In the genomic region with DNA sequence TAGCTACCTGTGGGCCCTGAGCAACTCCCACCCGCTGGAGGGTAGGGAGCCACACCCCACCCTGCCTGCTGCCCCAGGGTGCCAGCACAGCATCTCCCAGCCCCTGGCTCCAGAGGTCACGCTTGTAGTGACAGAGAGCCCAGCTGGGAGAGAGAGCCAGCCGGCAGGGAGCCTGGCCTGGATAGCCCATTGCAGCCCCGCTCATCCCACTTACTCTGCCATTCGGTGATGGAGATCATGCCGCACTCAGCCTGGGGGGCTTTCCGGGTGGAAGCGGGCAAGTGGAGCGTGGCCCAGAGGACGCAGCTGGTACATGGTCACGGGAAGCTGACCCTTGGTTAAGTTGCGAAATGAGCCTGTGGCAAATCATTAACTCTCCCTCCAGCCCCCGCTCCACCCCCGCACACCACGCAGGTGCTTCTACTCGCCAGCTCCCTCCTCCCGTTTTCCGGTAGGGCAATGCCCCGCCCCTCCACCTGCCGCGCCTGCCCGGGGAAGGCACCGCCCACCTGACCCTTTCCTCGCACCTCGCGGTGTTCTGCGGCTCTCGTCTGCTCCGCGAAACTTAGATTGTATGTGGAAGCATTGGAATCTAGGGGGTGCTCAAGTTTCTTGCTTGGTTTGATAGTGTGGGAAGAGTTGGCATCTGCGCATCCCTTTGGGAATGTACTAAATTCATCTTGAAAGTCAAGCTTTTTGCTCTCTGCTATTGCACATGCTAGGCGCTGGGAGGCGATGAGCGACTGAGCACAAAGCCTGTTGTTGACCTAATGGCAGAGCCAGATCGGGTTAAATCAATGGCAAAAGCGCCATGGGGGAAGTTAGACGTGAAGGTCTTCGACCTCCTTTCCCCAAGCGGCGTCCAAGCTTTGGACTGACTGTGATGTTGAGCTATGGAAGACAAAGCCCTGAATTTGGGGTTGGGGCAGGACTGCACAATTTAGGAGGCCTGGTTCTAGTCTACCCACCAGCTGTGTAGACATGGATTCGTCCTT, we compare ENCODE assay signal across 1 cellular context.
A peak's percentile ranks its signal among the peaks of the same experiment; 100 is the strongest.
TF ChIP-seq lines count a peak whose summit lies in the region.

A gene with protein sequence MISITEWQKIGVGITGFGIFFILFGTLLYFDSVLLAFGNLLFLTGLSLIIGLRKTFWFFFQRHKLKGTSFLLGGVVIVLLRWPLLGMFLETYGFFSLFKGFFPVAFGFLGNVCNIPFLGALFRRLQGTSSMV (minus strand): TSS at position 321 of the 995 bp plus-strand sequence. CDS start 82 bp downstream, at position 239.

TF ChIP-seq in H1, 55 proteins besides CTCF, POLR2A, EP300 and RAD21 (continued from another document):
- no peak for TF ChIP-seq CBX5 (IDR thresholded peaks at IDR 0.05; ENCODE audit: low read depth, low read length)
- peak; percentile 63 for TF ChIP-seq ASH2L (IDR thresholded peaks at IDR 0.05; ENCODE audit: low read length)
- TF ChIP-seq BCL11A (IDR thresholded peaks at IDR 0.05; ENCODE audit: low read depth in 2 of 2, low read length in 2 of 2): no peak
- TF ChIP-seq NRF1 (IDR thresholded peaks at IDR 0.05; ENCODE audit: low read depth, low read length): peak; percentile 17; the same call in 1 of the 2 replicates
- no peak for TF ChIP-seq SUZ12 (IDR thresholded peaks at IDR 0.05; ENCODE audit: low read length)
- TF ChIP-seq RBBP5 (IDR thresholded peaks at IDR 0.05; ENCODE audit: borderline replicate concordance, low read depth, low read length): peak; percentile 52; the same call in 1 of the 2 replicates
- peak; percentile 32 for TF ChIP-seq JUND (IDR thresholded peaks at IDR 0.05; ENCODE audit: low read length)
TF ChIP-seq in H1: peak in this region for 21.
